Comparison of ENCODE assay signal across 18 cellular contexts in the genomic region with DNA sequence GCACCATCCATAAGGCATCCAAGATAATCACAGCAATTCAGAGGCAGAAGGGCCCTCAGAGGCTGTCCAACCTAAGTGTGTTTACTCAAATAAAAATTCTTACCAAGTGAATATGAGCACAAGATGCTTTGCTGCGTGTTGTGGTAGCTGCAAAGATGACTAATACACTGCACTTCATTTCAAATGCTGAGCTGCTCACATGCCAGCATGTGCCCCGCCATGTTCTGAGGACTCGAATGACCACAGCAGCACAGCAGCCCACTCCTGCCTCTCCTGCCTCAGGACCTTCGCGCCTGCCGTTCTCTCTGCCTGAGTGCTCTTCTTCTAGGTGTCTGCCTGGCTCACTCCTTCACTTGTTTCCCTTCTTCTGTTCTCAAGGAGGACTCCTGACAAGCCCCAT. TPM values are rescaled to one million over a fixed set of nuclear protein-coding genes. Genes with fewer than 3 reads are reported as not detected.
DNase-seq lines count a peak whose midpoint lies in the region; ATAC-seq and TF ChIP-seq lines count a peak whose summit lies in the region.
"Had no signal": no experiment of that assay in that cellular context is flagged by ENCODE, and none has a peak within 500 bp of the region (broad histone marks: within the 10 kb centered on the region; RNA-seq: fewer than 3 reads in every experiment).

No MANE protein-coding gene starts in this region.

- no peak overlapping the region for H3K4me3 ChIP-seq in CD8-positive, alpha-beta T cell (ENCODE audit: low read depth, low read length)
- no peak overlapping the region for H3K4me3 ChIP-seq in upper lobe of right lung
- H3K4me3 ChIP-seq: heart right ventricle, uterus had no signal

- no peak overlapping the region for H2AK5ac ChIP-seq in H9 (ENCODE audit: insufficient read length, low read length)

- H3K18ac ChIP-seq in H9 (ENCODE audit: insufficient read length, low read depth, low read length): no peak overlapping the region

- intact Hi-C loops in CD8-positive, alpha-beta T cell (cut with DNase I, micrococcal nuclease): no loop called here
- intact Hi-C loops in natural killer cell (cut with micrococcal nuclease): loop anchor here (5.0 kb wide), 1 partner anchor 49 kb away; no protein-coding TSS in a partner anchor
- intact Hi-C loops in upper lobe of right lung (cut with DNase I): no loop called here

- no peaks in the 10 kb centered on the region for H3K79me1 ChIP-seq in H9 (ENCODE audit: insufficient read depth, low read depth, low read length, poor library complexity, severe bottlenecking)

- POLR2A ChIA-PET in CD8-positive, alpha-beta T cell (lab: Charles Lee): interaction anchor here (1.7 kb wide), 1 partner anchor 13 kb away, joined by 7 read pairs; no protein-coding TSS in a partner anchor
- POLR2A ChIA-PET in activated naive CD8-positive, alpha-beta T cell treated with anti-CD3 and anti-CD28 coated beads, Interleukin-2, amount 10 ng/mL, durations not matched to agents 7 days and 5 days (lab: Charles Lee): interaction anchor here (4.6 kb wide), 1 partner anchor 18 kb away, joined by 29 read pairs; a partner anchor contains a TSS

- H4K91ac ChIP-seq in H9 (ENCODE audit: insufficient read length, low read depth, low read length): no peak overlapping the region

- no peaks in the 10 kb centered on the region for H3K27me3 ChIP-seq in CD8-positive, alpha-beta T cell (ENCODE audit: insufficient read depth, low read length)
- H3K27me3 ChIP-seq in H9 (ENCODE audit: insufficient read depth, low read length): no peaks in the 10 kb centered on the region
- H3K27me3 ChIP-seq in upper lobe of right lung: no peaks in the 10 kb centered on the region
- H3K27me3 ChIP-seq: uterus had no signal

- H2BK12ac ChIP-seq in H9 (ENCODE audit: insufficient read length, low read depth, low read length): no peak overlapping the region

- peaks cover 82% of the 10 kb centered on the region for H3K4me1 ChIP-seq in CD8-positive, alpha-beta T cell (ENCODE audit: insufficient read depth, low read length)
- H3K4me1 ChIP-seq in H9 (ENCODE audit: insufficient read depth, low read length): no peaks in the 10 kb centered on the region
- peaks cover 2% of the 10 kb centered on the region for H3K4me1 ChIP-seq in upper lobe of right lung
- H3K4me1 ChIP-seq: uterus had no signal

- H3K27ac ChIP-seq in CD8-positive, alpha-beta T cell (ENCODE audit: low read depth, low read length): no peak overlapping the region
- H3K27ac ChIP-seq in H9 (ENCODE audit: insufficient read length, low read depth, low read length) (no peak overlapping the region), upper lobe of right lung (no peak overlapping the region)
- H3K27ac ChIP-seq: heart right ventricle, uterus had no signal

- H3K27me3 Mint-ChIP-seq in CD8-positive, alpha-beta T cell (ENCODE audit: low read depth): no peaks in the 10 kb centered on the region
- H3K27me3 Mint-ChIP-seq in H9 (ENCODE audit: low read depth): peaks cover 20% of the 10 kb centered on the region
- H3K27me3 Mint-ChIP-seq in activated naive CD8-positive, alpha-beta T cell treated with anti-CD3 and anti-CD28 coated beads, Interleukin-2, amount 10 ng/mL, durations not matched to agents 7 days and 5 days: no peaks in the 10 kb centered on the region
- H3K27me3 Mint-ChIP-seq in natural killer cell (ENCODE audit: low read depth in 2 of 2): no peaks in the 10 kb centered on the region

- no peak overlapping the region for H3K4me2 ChIP-seq in H9 (ENCODE audit: insufficient read depth, insufficient read length, low read length)

- no peaks in the 10 kb centered on the region for H4K20me1 ChIP-seq in H9 (ENCODE audit: control insufficient read depth, insufficient read depth, insufficient read length)

- no peak overlapping the region for H3K56ac ChIP-seq in H9 (ENCODE audit: insufficient read length, low read depth, low read length)

- H3K27ac Mint-ChIP-seq in CD8-positive, alpha-beta T cell: peak overlapping the region; percentile 83
- H3K27ac Mint-ChIP-seq in H9 (no peak overlapping the region), natural killer cell (peak overlapping the region in 1 of 2 donors; percentile 89)
- H3K27ac Mint-ChIP-seq in activated naive CD8-positive, alpha-beta T cell treated with anti-CD3 and anti-CD28 coated beads, Interleukin-2, amount 10 ng/mL, durations not matched to agents 7 days and 5 days: peak overlapping the region; percentile 3

- no peak for DNase-seq in CD8-positive, alpha-beta T cell
- DNase-seq in H9: peak; percentile 17
- no peak for DNase-seq in activated naive CD8-positive, alpha-beta T cell treated with anti-CD3 and anti-CD28 coated beads, Interleukin-2, amount 10 ng/mL, durations not matched to agents 7 days and 5 days
- DNase-seq in natural killer cell: no peak
- no peak for DNase-seq in NCI-H82 (lab: John Stamatoyannopoulos, UW)
- DNase-seq in upper lobe of right lung: no peak
- DNase-seq in NCI-H2107 (lab: John Stamatoyannopoulos, UW): no peak
- DNase-seq: activated CD4-positive, CD25-positive, alpha-beta regulatory T cell treated with anti-CD3 and anti-CD28 coated beads, Interleukin-2, amount 50 U/mL, for 72 hours; caudate nucleus; COR-L47; H7; heart right ventricle; Karpas-422; NCI-H146; NCI-H510A treated with DMSO at 0.1 percent for 48 hours; OCI-M1; right cardiac atrium; uterus had no signal

- H3K36me3 ChIP-seq in CD8-positive, alpha-beta T cell (ENCODE audit: insufficient read depth, low read length): peaks cover 6% of the 10 kb centered on the region
- no peaks in the 10 kb centered on the region for H3K36me3 ChIP-seq in upper lobe of right lung
- H3K36me3 ChIP-seq: uterus had no signal

- no peak overlapping the region for H2BK15ac ChIP-seq in H9 (ENCODE audit: low read depth, low read length)

- H3K23ac ChIP-seq in H9 (ENCODE audit: insufficient read length, low read depth, low read length): no peak overlapping the region

- no peak overlapping the region; the same call in 1 of the 2 replicates for H3K14ac ChIP-seq in H9 (ENCODE audit: insufficient read depth, low read length)

- no peak overlapping the region for H4K5ac ChIP-seq in H9 (ENCODE audit: insufficient read length, low read depth, low read length)

- H3K36me3 Mint-ChIP-seq in CD8-positive, alpha-beta T cell: peaks cover 61% of the 10 kb centered on the region
- H3K36me3 Mint-ChIP-seq in H9 (ENCODE audit: insufficient read depth in 1 of 3, low read depth in 3 of 3) (no peaks in the 10 kb centered on the region; a peak in 2 of 7 replicates), natural killer cell (no peaks in the 10 kb centered on the region)
- H3K36me3 Mint-ChIP-seq in activated naive CD8-positive, alpha-beta T cell treated with anti-CD3 and anti-CD28 coated beads, Interleukin-2, amount 10 ng/mL, durations not matched to agents 7 days and 5 days: peaks cover 56% of the 10 kb centered on the region

- no peak overlapping the region for H3T11ph ChIP-seq in H9 (ENCODE audit: low read length)

- no peak overlapping the region for H2BK20ac ChIP-seq in H9 (ENCODE audit: low read depth, low read length, poor library complexity, severe bottlenecking)

- no peak overlapping the region for H2AFZ ChIP-seq in H9 (ENCODE audit: low read length)

- no peaks in the 10 kb centered on the region for H3K9me3 Mint-ChIP-seq in CD8-positive, alpha-beta T cell
- peaks cover 0 to 4% of the 10 kb centered on the region in 2 experiments; a peak in 2 of 5 replicates for H3K9me3 Mint-ChIP-seq in H9
- peaks cover 12% of the 10 kb centered on the region for H3K9me3 Mint-ChIP-seq in activated naive CD8-positive, alpha-beta T cell treated with anti-CD3 and anti-CD28 coated beads, Interleukin-2, amount 10 ng/mL, durations not matched to agents 7 days and 5 days
- H3K9me3 Mint-ChIP-seq in natural killer cell: peaks cover 0 to 2% of the 10 kb centered on the region in 2 donors

- no peak overlapping the region for H4K8ac ChIP-seq in H9 (replicated peaks; ENCODE audit: insufficient read length, low read depth, low read length)

- H3K9ac ChIP-seq in H9 (ENCODE audit: extremely low read depth, insufficient read length, low read length): no peak overlapping the region

- no peak for TF ChIP-seq CTCF in CD8-positive, alpha-beta T cell (IDR thresholded peaks at IDR 0.05)
- TF ChIP-seq CTCF in H9 (conservative IDR thresholded peaks at IDR 0.05) (no peak), natural killer cell (IDR thresholded peaks at IDR 0.05) (no peak), upper lobe of right lung (IDR thresholded peaks at IDR 0.05) (no peak)

- no CpG with 5 or more reads among the region's 6 CpGs for WGBS in H9 (ENCODE audit: extremely low coverage, insufficient read length, low lambda C conversion rate)

- H3K23me2 ChIP-seq in H9 (ENCODE audit: insufficient read length, low read depth, low read length, poor library complexity, severe bottlenecking): no peaks in the 10 kb centered on the region

- no peak for ATAC-seq in CD8-positive, alpha-beta T cell
- no peak for ATAC-seq in activated naive CD8-positive, alpha-beta T cell treated with anti-CD3 and anti-CD28 coated beads, Interleukin-2, amount 10 ng/mL, durations not matched to agents 7 days and 5 days (ENCODE audit: low read depth)
- ATAC-seq in natural killer cell (peak; percentile 15 to 41 (median 39)), upper lobe of right lung (no peak)
- ATAC-seq: heart right ventricle, right cardiac atrium had no signal

- no peak overlapping the region for H3K4me3 Mint-ChIP-seq in CD8-positive, alpha-beta T cell
- H3K4me3 Mint-ChIP-seq in H9 (no peak overlapping the region), natural killer cell (peak overlapping the region; percentile 66)
- H3K4me3 Mint-ChIP-seq in activated naive CD8-positive, alpha-beta T cell treated with anti-CD3 and anti-CD28 coated beads, Interleukin-2, amount 10 ng/mL, durations not matched to agents 7 days and 5 days: no peak overlapping the region

- no peaks in the 10 kb centered on the region for H3K79me2 ChIP-seq in H9 (ENCODE audit: insufficient read depth, low read length)

- H3K4me1 Mint-ChIP-seq in CD8-positive, alpha-beta T cell (ENCODE audit: low read depth): peaks cover 90% of the 10 kb centered on the region
- H3K4me1 Mint-ChIP-seq in H9 (no peaks in the 10 kb centered on the region), natural killer cell (peaks cover 89 to 92% of the 10 kb centered on the region in 2 donors)
- peaks cover 64% of the 10 kb centered on the region for H3K4me1 Mint-ChIP-seq in activated naive CD8-positive, alpha-beta T cell treated with anti-CD3 and anti-CD28 coated beads, Interleukin-2, amount 10 ng/mL, durations not matched to agents 7 days and 5 days

- H2BK5ac ChIP-seq in H9 (ENCODE audit: insufficient read length, low read length): no peak overlapping the region

- H3K4ac ChIP-seq in H9 (ENCODE audit: low read depth, low read length): no peak overlapping the region

- CTCF ChIA-PET in CD8-positive, alpha-beta T cell (lab: Charles Lee): interaction anchor here (1.3 to 1.9 kb wide), 2 partner anchors 51 to 161 kb away, joined by 3 to 8 read pairs; no protein-coding TSS in a partner anchor

- H3K9me3 ChIP-seq in CD8-positive, alpha-beta T cell (ENCODE audit: low read length): no peaks in the 10 kb centered on the region
- no peaks in the 10 kb centered on the region for H3K9me3 ChIP-seq in H9 (ENCODE audit: control insufficient read depth, low read depth, low read length)
- H3K9me3 ChIP-seq in upper lobe of right lung: no peaks in the 10 kb centered on the region
- H3K9me3 ChIP-seq: uterus had no signal

- H2BK120ac ChIP-seq in H9 (ENCODE audit: low read depth, low read length, poor library complexity, severe bottlenecking): no peak overlapping the region

RNA-seq across cellular contexts. Expression of a gene that starts 19.0 kb away (rescaled TPM):
- total RNA-seq in CD8-positive, alpha-beta T cell: 100 to 1,000 TPM; 154 to 155 TPM
- total RNA-seq in H9 (2021) (1.4 and 1.7 TPM in 2 replicates), natural killer cell (100 to 1,000 TPM; 254 to 364 (median 348) TPM), upper lobe of right lung (37.7 TPM)
- 10 to 100 TPM; 81.4 to 84.0 TPM for total RNA-seq in activated naive CD8-positive, alpha-beta T cell treated with anti-CD3 and anti-CD28 coated beads, Interleukin-2, amount 10 ng/mL, durations not matched to agents 7 days and 5 days

Comparison
In these comparisons a context has a peak if more than half of its experiments do, and no peak if none do; other contexts are left out.
1. ATAC-seq: peak in natural killer cell (3 of 3); none in CD8-positive, alpha-beta T cell (single experiment), activated naive CD8-positive, alpha-beta T cell treated with anti-CD3 and anti-CD28 coated beads, Interleukin-2, amount 10 ng/mL, durations not matched to agents 7 days and 5 days (single experiment) and upper lobe of right lung (single experiment).
2. H3K27ac Mint-ChIP-seq: peak in CD8-positive, alpha-beta T cell (single experiment) and activated naive CD8-positive, alpha-beta T cell treated with anti-CD3 and anti-CD28 coated beads, Interleukin-2, amount 10 ng/mL, durations not matched to agents 7 days and 5 days (single experiment); none in H9 (0 of 3).
3. RNA of a gene that starts 19.0 kb away (total RNA-seq): 254 to 364 TPM in natural killer cell, 154 to 155 TPM in CD8-positive, alpha-beta T cell, 81.4 to 84.0 TPM in activated naive CD8-positive, alpha-beta T cell treated with anti-CD3 and anti-CD28 coated beads, Interleukin-2, amount 10 ng/mL, durations not matched to agents 7 days and 5 days and 37.7 TPM in upper lobe of right lung (single experiment); 1.4 to 1.7 TPM in H9; every median in the first group is over 10 times any median in the second.